ENCODE assay signal across 27 cellular contexts in the genomic region with DNA sequence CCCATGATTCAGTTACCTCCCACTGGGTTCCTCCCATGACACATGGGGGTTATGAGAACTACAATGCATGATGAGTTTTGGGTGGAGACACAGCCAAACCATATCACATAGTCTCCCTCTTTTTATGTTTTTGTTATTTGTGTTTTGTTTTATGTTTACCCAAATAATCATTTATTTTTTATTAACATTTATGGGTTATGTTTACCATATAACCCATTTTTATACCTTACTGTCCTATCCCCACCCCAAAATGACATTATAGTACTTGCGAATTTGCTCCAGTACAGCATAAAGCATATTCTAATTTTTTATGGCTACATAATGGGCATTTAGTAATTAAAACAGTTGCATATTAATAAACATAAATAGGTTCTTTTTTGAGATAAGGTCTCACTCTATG.
"Had no signal": no experiment of that assay in that cellular context is flagged by ENCODE, and none has a peak within 500 bp of the region (broad histone marks: within the 10 kb centered on the region; RNA-seq: fewer than 3 reads in every experiment).

No MANE protein-coding gene starts in this region.

- H3K9me3 ChIP-seq: testis, thyroid gland, transverse colon had no signal

- H3K27ac ChIP-seq: stomach, suprapubic skin, testis, thoracic aorta, thyroid gland, tibial artery, tibial nerve, transverse colon, upper lobe of left lung, upper lobe of right lung, uterus, vagina had no signal

- DNase-seq: stimulated activated CD4-positive, alpha-beta T cell treated with anti-CD3 and anti-CD28 coated beads, Interleukin-2, amount 100 ng/mL, for 48 hours; stimulated activated CD4-positive, alpha-beta T cell treated with anti-CD3 and anti-CD28 coated beads, Interleukin-4, amount 100 ng/mL, for 1 hour; stimulated activated CD4-positive, alpha-beta T cell treated with anti-CD3 and anti-CD28 coated beads, Interleukin-4, amount 100 ng/mL, for 24 hours; stimulated activated CD4-positive, alpha-beta T cell treated with anti-CD3 and anti-CD28 coated beads, Interleukin-4, amount 100 ng/mL, for 4 hours; stimulated activated CD8-positive, alpha-beta memory T cell treated with anti-CD3 and anti-CD28 coated beads, Interleukin-4, amount 100 ng/mL, for 48 hours; stimulated activated naive B cell treated with anti-CD40 and anti-IgM and Interleukin-4, amounts not matched to agents 10 μg/mL and 1 μg/mL and 100 μg/mL, for 72 hours; stimulated activated naive CD4-positive, alpha-beta T cell; stimulated activated naive CD4-positive, alpha-beta T cell treated with Interleukin-2 at 50 U/mL for 16 hours; stimulated activated naive CD8-positive, alpha-beta T cell treated with anti-CD3 and anti-CD28 coated beads, Interleukin-15, amount 100 ng/mL, for 72 hours; stimulated activated naive CD8-positive, alpha-beta T cell treated with anti-CD3 and anti-CD28 coated beads, Interleukin-15, Interleukin-2, amounts not matched to agents 100 U/mL and 50 U/mL, for 24 hours; stomach; substantia nigra; testis; thyroid gland; tibial artery; transverse colon; trophoblast cell; upper lobe of left lung; upper lobe of right lung; uterus had no signal

- H3K27me3 ChIP-seq: stomach, suprapubic skin, testis, thyroid gland, tibial artery, tibial nerve, transverse colon, upper lobe of left lung, upper lobe of right lung, uterus, vagina had no signal

- H3K4me3 ChIP-seq: stomach, suprapubic skin, testis, thoracic aorta, thyroid gland, tibial artery, tibial nerve, transverse colon, upper lobe of left lung, upper lobe of right lung, uterus, vagina had no signal

- H3K36me3 ChIP-seq: uterus had no signal

- H3K4me1 ChIP-seq: stomach, suprapubic skin, testis, thyroid gland, tibial artery, tibial nerve, transverse colon, upper lobe of left lung, upper lobe of right lung, uterus, vagina had no signal

- FAIRE-seq: urothelium cell line had no signal

- ATAC-seq: stimulated activated effector memory CD8-positive, alpha-beta T cell treated with anti-CD3 and anti-CD28 coated beads, Interleukin-12 subunit alpha, Interleukin-12 subunit beta, amount 100 ng/mL, for 72 hours; stimulated activated memory B cell treated with anti-CD40 and anti-IgM and Interleukin-4, amounts not matched to agents 10 μg/mL and 1 μg/mL and 100 μg/mL, for 72 hours; stimulated activated naive B cell treated with anti-CD40 and anti-IgM and Interleukin-4, amounts not matched to agents 10 μg/mL and 1 μg/mL and 100 μg/mL, for 72 hours; stimulated activated naive CD8-positive, alpha-beta T cell treated with anti-CD3 and anti-CD28 coated beads, Interleukin-15, amount 100 ng/mL, for 72 hours; stimulated activated naive CD8-positive, alpha-beta T cell treated with anti-CD3 and anti-CD28 coated beads, Interleukin-15, Interleukin-2, amounts not matched to agents 100 U/mL and 50 U/mL, for 24 hours; upper lobe of right lung had no signal
